ENCODE assay signal across 11 cellular contexts in the genomic region with DNA sequence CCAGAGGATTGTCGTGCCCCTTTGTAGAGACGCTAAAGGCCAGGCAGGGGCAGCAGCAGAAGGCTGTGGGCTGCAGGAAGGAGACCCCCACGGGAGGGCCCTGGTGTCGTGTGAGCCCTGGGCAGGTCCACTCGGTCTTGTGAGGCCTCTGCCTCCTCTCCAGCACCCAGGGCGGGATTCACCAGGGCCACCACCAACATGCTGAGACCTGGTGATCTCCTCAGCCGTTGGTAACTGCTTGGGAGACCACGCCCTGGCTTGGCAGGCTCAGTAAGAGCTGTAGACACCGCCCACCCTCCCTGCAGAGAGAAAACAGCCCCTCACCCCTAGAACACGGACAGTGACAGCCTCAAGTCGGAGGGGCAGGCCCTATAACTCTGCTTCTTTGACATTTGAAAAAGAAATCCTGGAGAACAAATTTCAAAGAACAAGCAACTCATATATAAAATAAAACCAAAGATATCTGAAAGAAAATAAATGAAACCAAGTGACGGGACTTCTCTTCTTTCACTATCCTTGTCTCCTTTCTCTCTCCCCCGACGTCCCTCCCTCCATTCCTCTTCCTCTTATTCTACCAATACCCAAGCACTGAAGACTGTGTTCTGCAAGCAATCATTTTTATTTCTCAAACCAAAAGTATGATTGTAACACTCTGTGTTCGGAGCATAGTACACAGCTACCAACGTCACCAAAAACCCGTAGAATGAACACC. TPM values are rescaled to one million over a fixed set of nuclear protein-coding genes. Genes with fewer than 3 reads are reported as not detected.
DNase-seq lines count a peak whose midpoint lies in the region; ATAC-seq lines count a peak whose summit lies in the region.
"Had no signal": no experiment of that assay in that cellular context is flagged by ENCODE, and none has a peak within 500 bp of the region (broad histone marks: within the 10 kb centered on the region; RNA-seq: fewer than 3 reads in every experiment).

No MANE protein-coding gene starts in this region.

- peak overlapping the region; percentile 70 for H3K27ac Mint-ChIP-seq in activated T-helper 2 cell treated with anti-CD3 and anti-CD28 coated beads, Interferon-gamma antibody, Interleukin-2, Interleukin-4, amounts not matched to agents 10 μg/mL and 5 μg/mL and 100 μg/mL, durations not matched to agents 14 hours and 24 hours and 36 hours

- H3K9me3 Mint-ChIP-seq in activated T-helper 2 cell treated with anti-CD3 and anti-CD28 coated beads, Interferon-gamma antibody, Interleukin-2, Interleukin-4, amounts not matched to agents 10 μg/mL and 5 μg/mL and 100 μg/mL, durations not matched to agents 14 hours and 24 hours and 36 hours = peaks cover 5% of the 10 kb centered on the region

- no peaks in the 10 kb centered on the region for H3K27me3 Mint-ChIP-seq in activated T-helper 2 cell treated with anti-CD3 and anti-CD28 coated beads, Interferon-gamma antibody, Interleukin-2, Interleukin-4, amounts not matched to agents 10 μg/mL and 5 μg/mL and 100 μg/mL, durations not matched to agents 14 hours and 24 hours and 36 hours (ENCODE audit: low read depth)

- ATAC-seq in left colon (no peak), GM19351 (IDR thresholded peaks at IDR 0.05; ENCODE audit: unreplicated experiment) (no peak), HG02798 (IDR thresholded peaks at IDR 0.05; ENCODE audit: poor library complexity, unreplicated experiment) (no peak)

- H3K36me3 Mint-ChIP-seq in activated T-helper 2 cell treated with anti-CD3 and anti-CD28 coated beads, Interferon-gamma antibody, Interleukin-2, Interleukin-4, amounts not matched to agents 10 μg/mL and 5 μg/mL and 100 μg/mL, durations not matched to agents 14 hours and 24 hours and 36 hours (ENCODE audit: low read depth) = peaks cover 81% of the 10 kb centered on the region

- H3K4me1 Mint-ChIP-seq in activated T-helper 2 cell treated with anti-CD3 and anti-CD28 coated beads, Interferon-gamma antibody, Interleukin-2, Interleukin-4, amounts not matched to agents 10 μg/mL and 5 μg/mL and 100 μg/mL, durations not matched to agents 14 hours and 24 hours and 36 hours (ENCODE audit: low read depth) = peaks cover 78% of the 10 kb centered on the region

- intact Hi-C loops in activated T-helper 2 cell treated with anti-CD3 and anti-CD28 coated beads, Interferon-gamma antibody, Interleukin-2, Interleukin-4, amounts not matched to agents 10 μg/mL and 5 μg/mL and 100 μg/mL, durations not matched to agents 14 hours and 24 hours and 36 hours (cut with micrococcal nuclease) = no loop called here
- intact Hi-C loops in left colon (cut with DNase I, micrococcal nuclease) = no loop called here

- H3K4me3 Mint-ChIP-seq in activated T-helper 2 cell treated with anti-CD3 and anti-CD28 coated beads, Interferon-gamma antibody, Interleukin-2, Interleukin-4, amounts not matched to agents 10 μg/mL and 5 μg/mL and 100 μg/mL, durations not matched to agents 14 hours and 24 hours and 36 hours (ENCODE audit: low read depth) = peak overlapping the region; percentile 35

- peak; percentile 2 for DNase-seq in activated naive CD4-positive, alpha-beta T cell treated with Interleukin-2 at 50 U/mL for 16 hours
- DNase-seq in activated naive CD4-positive, alpha-beta T cell (lab: John Stamatoyannopoulos, UW) = no peak
- DNase-seq in activated T-helper 2 cell treated with anti-CD3 and anti-CD28 coated beads, Interferon-gamma antibody, Interleukin-2, Interleukin-4, amounts not matched to agents 10 μg/mL and 5 μg/mL and 100 μg/mL, durations not matched to agents 14 hours and 24 hours and 36 hours (ENCODE audit: low spot score) = no peak
- DNase-seq in left colon (peak; percentile 46 to 59), ureter (ENCODE audit: low spot score) (peak; percentile 57), NCI-H748 (lab: John Stamatoyannopoulos, UW; ENCODE audit: unreplicated experiment) (no peak)
- DNase-seq: activated CD4-positive, CD25-positive, alpha-beta regulatory T cell; hypothalamus; NCI-H1436 had no signal

RNA-seq across cellular contexts. Expression of a gene that starts 21.0 kb away (rescaled TPM):
- 53.7 and 54.3 TPM in 2 replicates for total RNA-seq in activated T-helper 2 cell treated with anti-CD3 and anti-CD28 coated beads, Interferon-gamma antibody, Interleukin-2, Interleukin-4, amounts not matched to agents 10 μg/mL and 5 μg/mL and 100 μg/mL, durations not matched to agents 14 hours and 24 hours and 36 hours
- total RNA-seq in left colon (10 to 100 TPM; 48.5 to 51.6 TPM), ureter (78.7 TPM)

Comparison
In these comparisons a context has a peak if more than half of its experiments do, and no peak if none do; other contexts are left out.
1. DNase-seq: peak in activated naive CD4-positive, alpha-beta T cell treated with Interleukin-2 at 50 U/mL for 16 hours (single experiment), left colon (2 of 2) and ureter (single experiment); none in activated naive CD4-positive, alpha-beta T cell (0 of 4), activated T-helper 2 cell treated with anti-CD3 and anti-CD28 coated beads, Interferon-gamma antibody, Interleukin-2, Interleukin-4, amounts not matched to agents 10 μg/mL and 5 μg/mL and 100 μg/mL, durations not matched to agents 14 hours and 24 hours and 36 hours (single experiment) and NCI-H748 (single experiment).